In the genomic region with DNA sequence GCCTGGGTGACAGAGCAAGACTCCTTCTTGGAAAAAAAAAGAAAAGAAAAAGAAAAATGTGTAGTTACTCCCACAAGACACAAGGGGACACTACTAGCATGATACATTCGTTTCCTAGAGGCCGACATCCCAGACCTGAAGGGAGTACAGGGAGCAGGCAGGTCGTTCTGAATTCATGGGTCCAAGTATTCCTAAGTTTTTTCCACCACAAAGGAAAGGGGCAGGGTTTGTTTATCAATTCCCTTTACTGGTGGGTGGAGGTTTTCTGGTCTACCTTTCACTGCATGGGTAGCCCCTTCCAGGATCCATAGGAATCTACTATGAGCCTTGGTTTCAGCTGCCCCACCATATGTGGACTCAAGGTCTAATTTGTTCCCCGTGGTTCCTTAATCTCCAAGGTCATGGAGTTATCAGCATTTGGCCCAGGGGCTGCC, we compare ENCODE assay signal across 7 cellular contexts. TPM values are rescaled to one million over a fixed set of nuclear protein-coding genes. Genes with fewer than 3 reads are reported as not detected.
A peak's percentile ranks its signal among the peaks of the same experiment; 100 is the strongest.
DNase-seq lines count a peak whose midpoint lies in the region; ATAC-seq, FAIRE-seq and TF ChIP-seq lines count a peak whose summit lies in the region.

No MANE protein-coding gene starts in this region.

- peak overlapping the region; percentile 48 for H2AFZ ChIP-seq in mammary epithelial cell (ENCODE audit: low read depth, low read length)

- BruUV-seq in mammary epithelial cell (replicated peaks; lab: Mats Ljungman, UMichigan), result no TSS peak

- no peak for FAIRE-seq in kidney (lab: Jason Lieb, UNC)

- H3K79me2 ChIP-seq in mammary epithelial cell (ENCODE audit: insufficient read depth, low read length), result no peaks in the 10 kb centered on the region

- H3K9me3 Mint-ChIP-seq in stimulated activated naive B cell treated with anti-CD40 and anti-IgM and Interleukin-4, amounts not matched to agents 10 μg/mL and 1 μg/mL and 100 μg/mL, for 72 hours, result no peaks in the 10 kb centered on the region

- H3K27ac ChIP-seq in mammary epithelial cell (ENCODE audit: insufficient read depth, low read depth, low read length) (no peak overlapping the region), kidney (ENCODE audit: low read depth in 2 of 2, low read length in 2 of 2) (peak overlapping the region; percentile 33 to 65)

- TF ChIP-seq CTCF in mammary epithelial cell (conservative IDR thresholded peaks at IDR 0.05 in 1 of 2, IDR thresholded peaks at IDR 0.05 in 1 of 2; ENCODE audit: extremely low read depth in 1 of 2, insufficient read depth in 1 of 2, low read depth in 1 of 2, low read length in 2 of 2) (peak; percentile 73 to 79), kidney (IDR thresholded peaks at IDR 0.05; ENCODE audit: borderline replicate concordance, extremely low read depth, insufficient read depth) (peak; percentile 90)

- H3K4me3 ChIP-seq in NT2/D1 (ENCODE audit: insufficient read length, low read depth), result no peak overlapping the region
- H3K4me3 ChIP-seq in mammary epithelial cell (replicated peaks in 1 of 3; ENCODE audit: insufficient read depth in 1 of 3, low read depth in 2 of 3, low read length in 3 of 3), result no peak overlapping the region
- no peak overlapping the region for H3K4me3 ChIP-seq in kidney (ENCODE audit: low read length in 2 of 2)

- H3K4me2 ChIP-seq in mammary epithelial cell (ENCODE audit: insufficient read depth, low read depth, low read length), result no peak overlapping the region

- H3K9me3 ChIP-seq in NT2/D1 (ENCODE audit: insufficient read depth, low read length) (no peaks in the 10 kb centered on the region), mammary epithelial cell (replicated peaks; ENCODE audit: insufficient read depth, low read length) (no peaks in the 10 kb centered on the region), kidney (ENCODE audit: control insufficient read depth in 1 of 2, low read length in 2 of 2) (no peaks in the 10 kb centered on the region)

- H3K4me1 Mint-ChIP-seq in stimulated activated naive B cell treated with anti-CD40 and anti-IgM and Interleukin-4, amounts not matched to agents 10 μg/mL and 1 μg/mL and 100 μg/mL, for 72 hours, result peaks cover 7 to 19% of the 10 kb centered on the region in 2 donors

- H3K27ac Mint-ChIP-seq in stimulated activated naive B cell treated with anti-CD40 and anti-IgM and Interleukin-4, amounts not matched to agents 10 μg/mL and 1 μg/mL and 100 μg/mL, for 72 hours, result peak overlapping the region; percentile 31

- dilution Hi-C loops in mammary epithelial cell (cut with HindIII; ENCODE audit: low sequenced_read_pairs), result no loop called here

- CTCF ChIA-PET in mammary epithelial cell (lab: Charles Lee; ENCODE audit: low non-redundant PET), result interaction anchor here (0.5 kb wide), 1 partner anchor 60 kb away, joined by 4 read pairs; no protein-coding TSS in a partner anchor

- in situ Hi-C loops in G401 (cut with HindIII; ENCODE audit: low sequenced_read_pairs) (loop anchor here (25.0 kb wide), 1 partner anchor 146 kb away; no protein-coding TSS in a partner anchor), mammary epithelial cell (cut with MboI; ENCODE audit: low sequenced_read_pairs in 2 of 2) (loop anchor here in 1 of 2 donors (10.0 kb wide), 1 partner anchor 98 kb away; no protein-coding TSS in a partner anchor)

- H3K36me3 Mint-ChIP-seq in stimulated activated naive B cell treated with anti-CD40 and anti-IgM and Interleukin-4, amounts not matched to agents 10 μg/mL and 1 μg/mL and 100 μg/mL, for 72 hours, result no peaks in the 10 kb centered on the region

- ATAC-seq in stimulated activated naive B cell treated with anti-CD40 and anti-IgM and Interleukin-4, amounts not matched to agents 10 μg/mL and 1 μg/mL and 100 μg/mL, for 72 hours (replicated peaks), result peak; percentile 56 to 60
- ATAC-seq in GM19455 (IDR thresholded peaks at IDR 0.05; ENCODE audit: unreplicated experiment), result no peak

- peak overlapping the region; percentile 22 for H3K9ac ChIP-seq in NT2/D1 (ENCODE audit: insufficient read length, low read depth)
- no peak overlapping the region for H3K9ac ChIP-seq in mammary epithelial cell (ENCODE audit: insufficient read depth, low read length)
- no peak overlapping the region for H3K9ac ChIP-seq in kidney (ENCODE audit: low read length in 2 of 2)

- no peaks in the 10 kb centered on the region for H3K27me3 Mint-ChIP-seq in stimulated activated naive B cell treated with anti-CD40 and anti-IgM and Interleukin-4, amounts not matched to agents 10 μg/mL and 1 μg/mL and 100 μg/mL, for 72 hours

- H3K4me3 Mint-ChIP-seq in stimulated activated naive B cell treated with anti-CD40 and anti-IgM and Interleukin-4, amounts not matched to agents 10 μg/mL and 1 μg/mL and 100 μg/mL, for 72 hours, result no peak overlapping the region

- H3K4me1 ChIP-seq in NT2/D1 (ENCODE audit: insufficient read depth, insufficient read length), result no peaks in the 10 kb centered on the region
- H3K4me1 ChIP-seq in mammary epithelial cell (ENCODE audit: insufficient read depth, low read length), result peaks cover 6% of the 10 kb centered on the region
- H3K4me1 ChIP-seq in kidney (ENCODE audit: control insufficient read depth in 1 of 2, insufficient read depth in 1 of 2, low read depth in 1 of 2, low read length in 2 of 2), result peaks cover 5 to 6% of the 10 kb centered on the region in 2 donors

- WGBS in mammary epithelial cell (ENCODE audit: low coverage, missing lambda C conversion rate), result 15% methylated on average over 4 of the region's 4 CpGs

- intact Hi-C loops in mammary epithelial cell (cut with micrococcal nuclease), result loop anchor here (1.0 kb wide), 4 partner anchors 16 to 144 kb away; partner anchors contain the start of gene SLC25A45
- intact Hi-C loops in kidney (cut with DNase I), result no loop called here

- DNase-seq in G401 (ENCODE audit: low spot score), result peak; percentile 87
- peak; percentile 91 to 94 for DNase-seq in Kasumi-1 (lab: John Stamatoyannopoulos, UW)
- peak; percentile 70 for DNase-seq in NT2/D1 (ENCODE audit: low read depth, low spot score)
- DNase-seq in mammary epithelial cell, result peak; percentile 65
- no peak for DNase-seq in kidney
- DNase-seq in stimulated activated naive B cell treated with anti-CD40 and anti-IgM and Interleukin-4, amounts not matched to agents 10 μg/mL and 1 μg/mL and 100 μg/mL, for 72 hours, result no peak

- H3K36me3 ChIP-seq in NT2/D1 (ENCODE audit: insufficient read depth, insufficient read length, low read length) (no peaks in the 10 kb centered on the region), mammary epithelial cell (ENCODE audit: insufficient read depth, low read length) (no peaks in the 10 kb centered on the region), kidney (ENCODE audit: control insufficient read depth in 1 of 2, insufficient read depth in 2 of 2, low read length in 2 of 2) (no peaks in the 10 kb centered on the region)

- H4K20me1 ChIP-seq in mammary epithelial cell (ENCODE audit: insufficient read depth, low read length), result no peaks in the 10 kb centered on the region

- H3K27me3 ChIP-seq in NT2/D1 (ENCODE audit: insufficient read depth, insufficient read length) (no peaks in the 10 kb centered on the region), mammary epithelial cell (ENCODE audit: insufficient read depth, low read length) (no peaks in the 10 kb centered on the region)

RNA-seq across cellular contexts. Expression of gene TIGD3, which starts 11.8 kb away (rescaled TPM):
- total RNA-seq in G401 (2014; rRNA removed; shearing (Covaris generic)), result 0.12 and 1.9 TPM in 2 replicates
- total RNA-seq in mammary epithelial cell (not detected), kidney (0.19 TPM)
- polyA plus RNA-seq in mammary epithelial cell (0.03 TPM), kidney (ENCODE audit: insufficient read depth, low read depth, low replicate concordance) (0.95 TPM)
- not detected for polyA minus RNA-seq in mammary epithelial cell

RNA-seq across cellular contexts. Expression of gene SLC25A45, which starts 16.1 kb away (rescaled TPM):
- total RNA-seq in G401 (2014; rRNA removed; shearing (Covaris generic)), result 1.1 TPM in 1 of 2 replicates, not detected in the other
- total RNA-seq in mammary epithelial cell (1 to 10 TPM in 1 of 2 donors, under 1 TPM in 1; 0.50 to 2.4 TPM), kidney (14.7 TPM)
- polyA plus RNA-seq in mammary epithelial cell (0.28 TPM), kidney (ENCODE audit: insufficient read depth, low read depth, low replicate concordance) (4.1 TPM)
- 2.0 TPM for polyA minus RNA-seq in mammary epithelial cell

RNA-seq across cellular contexts. Expression of gene FRMD8, which starts 20.1 kb away (rescaled TPM):
- 31.1 and 40.1 TPM in 2 replicates for total RNA-seq in G401 (2014; rRNA removed; shearing (Covaris generic))
- total RNA-seq in mammary epithelial cell (10 to 100 TPM; 43.4 to 74.8 TPM), kidney (41.3 TPM)
- polyA plus RNA-seq in mammary epithelial cell (34.0 TPM), kidney (ENCODE audit: insufficient read depth, low read depth, low replicate concordance) (9.4 TPM)
- 43.2 TPM for polyA minus RNA-seq in mammary epithelial cell

RNA-seq across cellular contexts. Expression of gene DPF2, which starts 32.7 kb away (rescaled TPM):
- 52.8 and 54.3 TPM in 2 replicates for total RNA-seq in G401 (2014; rRNA removed; shearing (Covaris generic))
- total RNA-seq in mammary epithelial cell, result 10 to 100 TPM; 31.0 to 54.6 TPM
- polyA plus RNA-seq in mammary epithelial cell, result 32.7 TPM
- 80.0 TPM for polyA minus RNA-seq in mammary epithelial cell
- 58.5 TPM for total RNA-seq in kidney
- 25.9 TPM for polyA plus RNA-seq in kidney (ENCODE audit: insufficient read depth, low read depth, low replicate concordance)

RNA-seq across cellular contexts. Expression of gene CDC42EP2, which starts 51.7 kb away (rescaled TPM):
- total RNA-seq in G401 (2014; rRNA removed; shearing (Covaris generic)), result 4.6 TPM in 1 of 2 replicates, not detected in the other
- total RNA-seq in mammary epithelial cell (10 to 100 TPM in 1 of 2 donors, 1 to 10 TPM in 1; 6.8 to 24.8 TPM), kidney (13.7 TPM)
- polyA plus RNA-seq in mammary epithelial cell (21.8 TPM), kidney (ENCODE audit: insufficient read depth, low read depth, low replicate concordance) (19.4 TPM)
- 41.6 TPM for polyA minus RNA-seq in mammary epithelial cell

Comparison
In these comparisons a context has a peak if more than half of its experiments do, and no peak if none do; other contexts are left out.
1. DNase-seq: peak in G401 (single experiment), Kasumi-1 (2 of 2), NT2/D1 (single experiment) and mammary epithelial cell (single experiment); none in kidney (single experiment) and stimulated activated naive B cell treated with anti-CD40 and anti-IgM and Interleukin-4, amounts not matched to agents 10 μg/mL and 1 μg/mL and 100 μg/mL, for 72 hours (single experiment).